Comparison of ENCODE assay signal across 18 cellular contexts in the genomic region with DNA sequence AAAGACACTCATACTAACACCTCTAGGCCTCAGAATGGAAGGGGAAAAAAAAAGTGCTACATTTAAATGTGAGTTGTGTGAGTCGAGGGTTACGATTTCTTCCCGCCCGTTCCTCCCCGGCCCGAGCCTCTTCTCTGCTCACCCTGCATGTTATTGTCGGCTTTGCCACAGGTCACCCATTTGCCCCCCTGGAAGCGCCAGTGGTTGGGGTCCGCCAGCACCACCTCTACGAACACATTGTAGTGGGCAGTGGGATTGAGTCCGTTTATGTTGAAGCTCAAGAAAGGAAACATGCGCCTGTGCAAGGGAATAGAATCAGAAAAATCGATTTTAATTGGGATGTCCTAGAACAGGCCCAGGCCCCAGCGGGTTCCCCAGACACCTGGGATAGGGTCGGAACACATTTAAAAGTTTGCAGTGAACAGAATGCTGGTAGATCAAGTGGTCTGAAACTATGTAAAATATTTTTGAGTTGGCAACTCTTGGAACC. TPM values are rescaled to one million over a fixed set of nuclear protein-coding genes. Genes with fewer than 3 reads are reported as not detected.
DNase-seq lines count a peak whose midpoint lies in the region; ATAC-seq, FAIRE-seq and TF ChIP-seq lines count a peak whose summit lies in the region.
"Had no signal": no experiment of that assay in that cellular context is flagged by ENCODE, and none has a peak within 500 bp of the region (broad histone marks: within the 10 kb centered on the region; RNA-seq: fewer than 3 reads in every experiment).

No MANE protein-coding gene starts in this region.

- H3K36me3 Mint-ChIP-seq in CD4-positive, alpha-beta memory T cell = peaks cover 0 to 17% of the 10 kb centered on the region in 2 donors
- peaks cover 4% of the 10 kb centered on the region for H3K36me3 Mint-ChIP-seq in activated naive CD8-positive, alpha-beta T cell
- no peaks in the 10 kb centered on the region for H3K36me3 Mint-ChIP-seq in naive B cell

- H3K9me3 ChIP-seq in CD4-positive, alpha-beta memory T cell (ENCODE audit: control insufficient read depth in 1 of 2, low read length in 2 of 2) = no peaks in the 10 kb centered on the region
- H3K9me3 ChIP-seq in HUES48 (ENCODE audit: control insufficient read depth, insufficient read depth, low read length) = no peaks in the 10 kb centered on the region
- H3K9me3 ChIP-seq in mammary epithelial cell (replicated peaks; ENCODE audit: insufficient read depth, low read length) = no peaks in the 10 kb centered on the region
- no peaks in the 10 kb centered on the region for H3K9me3 ChIP-seq in pancreas
- H3K9me3 ChIP-seq: MG63 had no signal

- no peak overlapping the region for H2AFZ ChIP-seq in mammary epithelial cell (ENCODE audit: low read depth, low read length)

- H4K20me1 ChIP-seq in mammary epithelial cell (ENCODE audit: insufficient read depth, low read length) = no peaks in the 10 kb centered on the region

- peaks cover 34% of the 10 kb centered on the region for H3K27me3 ChIP-seq in CD4-positive, alpha-beta memory T cell (ENCODE audit: insufficient read depth, low read length)
- H3K27me3 ChIP-seq in HUES48 (ENCODE audit: control insufficient read depth, insufficient read depth, low read length) (peaks cover 100% of the 10 kb centered on the region), mammary epithelial cell (ENCODE audit: insufficient read depth, low read length) (peaks cover 3% of the 10 kb centered on the region), pancreas (peaks cover 3 to 14% (median 9%) of the 10 kb centered on the region in 4 donors)
- H3K27me3 ChIP-seq: MG63 had no signal

- H3K4me3 ChIP-seq in CD4-positive, alpha-beta memory T cell (ENCODE audit: low read length in 2 of 2) = no peak overlapping the region
- H3K4me3 ChIP-seq in HUES48 (ENCODE audit: low read depth, low read length) (peak overlapping the region; percentile 33; the same call in 1 of the 2 replicates), mammary epithelial cell (replicated peaks in 1 of 3; ENCODE audit: insufficient read depth in 1 of 3, low read depth in 2 of 3, low read length in 3 of 3) (no peak overlapping the region), pancreas (no peak overlapping the region)
- H3K4me3 ChIP-seq: MG63 had no signal

- H3K27ac ChIP-seq in CD4-positive, alpha-beta memory T cell (ENCODE audit: low read depth, low read length) = peak overlapping the region; percentile 6
- peak overlapping the region; percentile 6 for H3K27ac ChIP-seq in HUES48 (ENCODE audit: low read depth, low read length)
- H3K27ac ChIP-seq in mammary epithelial cell (ENCODE audit: insufficient read depth, low read depth, low read length) = no peak overlapping the region
- no peak overlapping the region for H3K27ac ChIP-seq in pancreas
- H3K27ac ChIP-seq: hepatocyte had no signal

- CTCF ChIA-PET in CD4-positive, alpha-beta memory T cell (lab: Charles Lee; ENCODE audit: partially characterized antibody) = interaction anchor here (0.6 to 6.3 kb wide), 12 partner anchors 8 to 612 kb away, joined by 3 to 86 read pairs (median 6); no protein-coding TSS in a partner anchor
- CTCF ChIA-PET in mammary epithelial cell (lab: Charles Lee; ENCODE audit: low non-redundant PET) = no interaction called here

- intact Hi-C loops in CD4-positive, alpha-beta memory T cell (cut with micrococcal nuclease) = loop anchor here (2.0 to 5.0 kb wide), 3 partner anchors 161 to 452 kb away; no protein-coding TSS in a partner anchor
- intact Hi-C loops in mammary epithelial cell (cut with micrococcal nuclease) = loop anchor here (2.0 to 10.0 kb wide), 5 partner anchors 39 to 567 kb away; no protein-coding TSS in a partner anchor
- intact Hi-C loops in pancreas (cut with DNase I) = no loop called here

- 92% methylated on average over 12 of the region's 15 CpGs for WGBS in mammary epithelial cell (ENCODE audit: low coverage, missing lambda C conversion rate)
- 59 to 62% methylated on average over 15 of the region's 15 CpGs for WGBS in pancreas, 2 donors

- no peaks in the 10 kb centered on the region for H3K79me2 ChIP-seq in mammary epithelial cell (ENCODE audit: insufficient read depth, low read length)
- H3K79me2 ChIP-seq: hepatocyte had no signal

- no TSS peak for BruUV-seq in mammary epithelial cell (replicated peaks; lab: Mats Ljungman, UMichigan)

- ATAC-seq in naive B cell (ENCODE audit: low read depth in 2 of 2) (no peak), HG03469 (IDR thresholded peaks at IDR 0.05; ENCODE audit: unreplicated experiment) (no peak), pancreas (no peak)

- POLR2A ChIA-PET in CD4-positive, alpha-beta memory T cell (lab: Charles Lee; ENCODE audit: partially characterized antibody) = interaction anchor here (1.3 kb wide), 1 partner anchor 160 kb away, joined by 3 read pairs; no protein-coding TSS in a partner anchor

- no peak overlapping the region for H3K4me2 ChIP-seq in mammary epithelial cell (ENCODE audit: insufficient read depth, low read depth, low read length)

- no peaks in the 10 kb centered on the region for H3K36me3 ChIP-seq in CD4-positive, alpha-beta memory T cell (ENCODE audit: insufficient read depth, low read length)
- H3K36me3 ChIP-seq in HUES48 (ENCODE audit: control insufficient read depth, insufficient read depth, low read length) = no peaks in the 10 kb centered on the region
- H3K36me3 ChIP-seq in mammary epithelial cell (ENCODE audit: insufficient read depth, low read length) = no peaks in the 10 kb centered on the region
- no peaks in the 10 kb centered on the region for H3K36me3 ChIP-seq in pancreas
- H3K36me3 ChIP-seq: MG63 had no signal

- dilution Hi-C loops in mammary epithelial cell (cut with HindIII; ENCODE audit: low sequenced_read_pairs) = no loop called here

- no peak for DNase-seq in CD4-positive, alpha-beta memory T cell
- DNase-seq in naive B cell (no peak), mammary epithelial cell (no peak), pancreas (no peak)
- DNase-seq in activated CD8-positive, alpha-beta memory T cell treated with anti-CD3 and anti-CD28 coated beads, Interleukin-2, amount 50 U/mL, for 4 hours = no peak
- DNase-seq: activated CD4-positive, alpha-beta T cell treated with anti-CD3 and anti-CD28 coated beads for 1 hour; anterior cingulate cortex; MG63; NCI-H510A; occipital lobe; Right ventricle myocardium superior had no signal

- in situ Hi-C loops in mammary epithelial cell (cut with MboI; ENCODE audit: low sequenced_read_pairs in 2 of 2) = loop anchor here (25.0 kb wide), 2 partner anchors 367 to 592 kb away; no protein-coding TSS in a partner anchor

- H3K27me3 Mint-ChIP-seq in CD4-positive, alpha-beta memory T cell = peaks cover 33 to 36% of the 10 kb centered on the region in 2 donors
- H3K27me3 Mint-ChIP-seq in activated naive CD8-positive, alpha-beta T cell = peaks cover 17% of the 10 kb centered on the region
- peaks cover 76 to 92% (median 88%) of the 10 kb centered on the region in 3 donors for H3K27me3 Mint-ChIP-seq in naive B cell

- FAIRE-seq in pancreas (lab: Jason Lieb, UNC) = no peak
- FAIRE-seq: endometrium, HTR-8/SVneo had no signal

- no peak for TF ChIP-seq CTCF in mammary epithelial cell (conservative IDR thresholded peaks at IDR 0.05 in 1 of 2, IDR thresholded peaks at IDR 0.05 in 1 of 2; ENCODE audit: extremely low read depth in 1 of 2, insufficient read depth in 1 of 2, low read depth in 1 of 2, low read length in 2 of 2)
- TF ChIP-seq CTCF in pancreas (IDR thresholded peaks at IDR 0.05) = no peak

- H3K4me1 Mint-ChIP-seq in CD4-positive, alpha-beta memory T cell = peaks cover 19 to 61% (median 31%) of the 10 kb centered on the region in 4 donors
- H3K4me1 Mint-ChIP-seq in activated naive CD8-positive, alpha-beta T cell (ENCODE audit: low read depth) = peaks cover 43% of the 10 kb centered on the region
- H3K4me1 Mint-ChIP-seq in naive B cell = peaks cover 17 to 35% (median 30%) of the 10 kb centered on the region in 3 donors

- peak overlapping the region; percentile 23 to 89 (median 81) for H3K4me3 Mint-ChIP-seq in CD4-positive, alpha-beta memory T cell
- peak overlapping the region; percentile 84 for H3K4me3 Mint-ChIP-seq in activated naive CD8-positive, alpha-beta T cell
- H3K4me3 Mint-ChIP-seq in naive B cell = peak overlapping the region in 5 of 8 donors; percentile 2 to 71 (median 21)

- H3K9ac ChIP-seq in HUES48 (ENCODE audit: low read depth, low read length) (no peak overlapping the region), mammary epithelial cell (ENCODE audit: insufficient read depth, low read length) (no peak overlapping the region)

- peak overlapping the region in 3 of 7 donors; percentile 2 to 69 (median 29) for H3K27ac Mint-ChIP-seq in CD4-positive, alpha-beta memory T cell
- H3K27ac Mint-ChIP-seq in activated naive CD8-positive, alpha-beta T cell = no peak overlapping the region
- H3K27ac Mint-ChIP-seq in naive B cell = peak overlapping the region in 1 of 6 donors; percentile 88

- H3K4me1 ChIP-seq in CD4-positive, alpha-beta memory T cell (ENCODE audit: insufficient read depth, low read length) = peaks cover 36% of the 10 kb centered on the region
- H3K4me1 ChIP-seq in HUES48 (ENCODE audit: control insufficient read depth, insufficient read depth, low read length) (peaks cover 66% of the 10 kb centered on the region), mammary epithelial cell (ENCODE audit: insufficient read depth, low read length) (peaks cover 20% of the 10 kb centered on the region), pancreas (peaks cover 0 to 12% (median 0%) of the 10 kb centered on the region in 3 donors)

- H3K9me3 Mint-ChIP-seq in CD4-positive, alpha-beta memory T cell = no peaks in the 10 kb centered on the region
- no peaks in the 10 kb centered on the region for H3K9me3 Mint-ChIP-seq in activated naive CD8-positive, alpha-beta T cell (ENCODE audit: low read depth)
- H3K9me3 Mint-ChIP-seq in naive B cell = peaks cover 0 to 9% (median 0%) of the 10 kb centered on the region in 7 donors

RNA-seq across cellular contexts. Expression of gene EOMES, which starts 2.0 kb away (rescaled TPM):
- 1 to 10 TPM; 4.2 to 4.8 TPM for total RNA-seq in CD4-positive, alpha-beta memory T cell
- polyA plus RNA-seq in CD4-positive, alpha-beta memory T cell = 10 to 100 TPM in 1 of 2 donors, 1 to 10 TPM in 1; 4.0 to 10.2 TPM
- under 1 TPM in 3 of 6 donors, not detected in 3; 0.27 to 0.40 (median 0.28) TPM for polyA plus RNA-seq in naive B cell (ENCODE audit: low read depth in 6 of 6)
- total RNA-seq in mammary epithelial cell = under 1 TPM; 0.17 to 0.94 TPM
- polyA plus RNA-seq in mammary epithelial cell = 2.3 TPM
- 4.2 TPM for polyA minus RNA-seq in mammary epithelial cell
- total RNA-seq in pancreas = under 1 TPM; 0.09 to 0.41 (median 0.29) TPM
- under 1 TPM; 0.05 to 0.08 TPM for polyA plus RNA-seq in pancreas
- total RNA-seq: chondrocyte, hepatocyte had no signal
- polyA plus RNA-seq: hepatocyte had no signal

Comparison
In these comparisons a context has a peak if more than half of its experiments do, and no peak if none do; other contexts are left out.
1. H3K27ac ChIP-seq: peak in CD4-positive, alpha-beta memory T cell (single experiment) and HUES48 (single experiment); none in mammary epithelial cell (single experiment) and pancreas (0 of 4).
2. H3K4me3 Mint-ChIP-seq: peak in every context shown above with its lines; median percentile 84 in activated naive CD8-positive, alpha-beta T cell; 81 in CD4-positive, alpha-beta memory T cell; 21 in naive B cell.
3. intact Hi-C loops: an anchor here in CD4-positive, alpha-beta memory T cell (2.0 to 5.0 kb wide) and mammary epithelial cell (2.0 to 10.0 kb wide); none called in pancreas.